Comparison of ENCODE assay signal across 3 cellular contexts in the genomic region with DNA sequence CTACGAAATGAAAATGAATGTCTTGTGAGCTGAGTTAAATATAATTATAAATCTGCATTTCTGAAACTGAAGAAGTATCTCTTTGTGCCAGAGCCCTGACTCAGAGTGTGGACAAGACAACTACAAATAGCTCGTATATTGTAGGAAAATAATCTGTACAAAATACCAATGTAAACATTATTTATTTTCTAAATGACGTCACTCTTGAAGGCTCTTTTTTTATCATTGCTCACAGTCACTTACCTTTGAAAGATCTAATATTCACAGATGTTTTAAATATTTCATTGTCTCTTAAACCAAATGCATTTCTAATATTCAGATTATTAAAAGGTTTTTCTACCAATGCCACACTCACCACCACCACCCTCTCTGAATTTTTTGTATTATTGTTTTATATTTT.
TF ChIP-seq lines count a peak whose summit lies in the region.

No MANE protein-coding gene starts in this region.

TF ChIP-seq in HepG2, 621 proteins besides CTCF, POLR2A, EP300 and RAD21 (continued from another document):
- TF ChIP-seq CREB1 (IDR thresholded peaks at IDR 0.05) (peak; percentile 88), CREB1 (CRISPR knock-in tag; IDR thresholded peaks at IDR 0.05) (no peak)

TF ChIP-seq in HEK293, 187 proteins besides CTCF, POLR2A, EP300 and RAD21:
- TF ChIP-seq, protein P1, sequence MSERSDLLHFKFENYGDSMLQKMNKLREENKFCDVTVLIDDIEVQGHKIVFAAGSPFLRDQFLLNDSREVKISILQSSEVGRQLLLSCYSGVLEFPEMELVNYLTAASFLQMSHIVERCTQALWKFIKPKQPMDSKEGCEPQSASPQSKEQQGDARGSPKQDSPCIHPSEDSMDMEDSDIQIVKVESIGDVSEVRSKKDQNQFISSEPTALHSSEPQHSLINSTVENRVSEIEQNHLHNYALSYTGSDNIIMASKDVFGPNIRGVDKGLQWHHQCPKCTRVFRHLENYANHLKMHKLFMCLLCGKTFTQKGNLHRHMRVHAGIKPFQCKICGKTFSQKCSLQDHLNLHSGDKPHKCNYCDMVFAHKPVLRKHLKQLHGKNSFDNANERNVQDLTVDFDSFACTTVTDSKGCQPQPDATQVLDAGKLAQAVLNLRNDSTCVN (tag by site-specific recombination; optimal IDR thresholded peaks at IDR 0.05): no peak
- TF ChIP-seq ZNF768 (tag by site-specific recombination; IDR thresholded peaks at IDR 0.05): no peak
- TF ChIP-seq, protein P2, sequence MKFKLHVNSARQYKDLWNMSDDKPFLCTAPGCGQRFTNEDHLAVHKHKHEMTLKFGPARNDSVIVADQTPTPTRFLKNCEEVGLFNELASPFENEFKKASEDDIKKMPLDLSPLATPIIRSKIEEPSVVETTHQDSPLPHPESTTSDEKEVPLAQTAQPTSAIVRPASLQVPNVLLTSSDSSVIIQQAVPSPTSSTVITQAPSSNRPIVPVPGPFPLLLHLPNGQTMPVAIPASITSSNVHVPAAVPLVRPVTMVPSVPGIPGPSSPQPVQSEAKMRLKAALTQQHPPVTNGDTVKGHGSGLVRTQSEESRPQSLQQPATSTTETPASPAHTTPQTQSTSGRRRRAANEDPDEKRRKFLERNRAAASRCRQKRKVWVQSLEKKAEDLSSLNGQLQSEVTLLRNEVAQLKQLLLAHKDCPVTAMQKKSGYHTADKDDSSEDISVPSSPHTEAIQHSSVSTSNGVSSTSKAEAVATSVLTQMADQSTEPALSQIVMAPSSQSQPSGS (tag by site-specific recombination; IDR thresholded peaks at IDR 0.05; ENCODE audit: low read depth): peak; percentile 60; the same call in 1 of the 2 replicates

TF ChIP-seq in K562, 482 proteins besides CTCF, POLR2A, EP300 and RAD21 (continued from another document):
- TF ChIP-seq, protein P3, sequence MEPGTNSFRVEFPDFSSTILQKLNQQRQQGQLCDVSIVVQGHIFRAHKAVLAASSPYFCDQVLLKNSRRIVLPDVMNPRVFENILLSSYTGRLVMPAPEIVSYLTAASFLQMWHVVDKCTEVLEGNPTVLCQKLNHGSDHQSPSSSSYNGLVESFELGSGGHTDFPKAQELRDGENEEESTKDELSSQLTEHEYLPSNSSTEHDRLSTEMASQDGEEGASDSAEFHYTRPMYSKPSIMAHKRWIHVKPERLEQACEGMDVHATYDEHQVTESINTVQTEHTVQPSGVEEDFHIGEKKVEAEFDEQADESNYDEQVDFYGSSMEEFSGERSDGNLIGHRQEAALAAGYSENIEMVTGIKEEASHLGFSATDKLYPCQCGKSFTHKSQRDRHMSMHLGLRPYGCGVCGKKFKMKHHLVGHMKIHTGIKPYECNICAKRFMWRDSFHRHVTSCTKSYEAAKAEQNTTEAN (CRISPR knock-in tag; IDR thresholded peaks at IDR 0.05): no peak
TF ChIP-seq in K562: peak in this region for 1.
